In the genomic region with DNA sequence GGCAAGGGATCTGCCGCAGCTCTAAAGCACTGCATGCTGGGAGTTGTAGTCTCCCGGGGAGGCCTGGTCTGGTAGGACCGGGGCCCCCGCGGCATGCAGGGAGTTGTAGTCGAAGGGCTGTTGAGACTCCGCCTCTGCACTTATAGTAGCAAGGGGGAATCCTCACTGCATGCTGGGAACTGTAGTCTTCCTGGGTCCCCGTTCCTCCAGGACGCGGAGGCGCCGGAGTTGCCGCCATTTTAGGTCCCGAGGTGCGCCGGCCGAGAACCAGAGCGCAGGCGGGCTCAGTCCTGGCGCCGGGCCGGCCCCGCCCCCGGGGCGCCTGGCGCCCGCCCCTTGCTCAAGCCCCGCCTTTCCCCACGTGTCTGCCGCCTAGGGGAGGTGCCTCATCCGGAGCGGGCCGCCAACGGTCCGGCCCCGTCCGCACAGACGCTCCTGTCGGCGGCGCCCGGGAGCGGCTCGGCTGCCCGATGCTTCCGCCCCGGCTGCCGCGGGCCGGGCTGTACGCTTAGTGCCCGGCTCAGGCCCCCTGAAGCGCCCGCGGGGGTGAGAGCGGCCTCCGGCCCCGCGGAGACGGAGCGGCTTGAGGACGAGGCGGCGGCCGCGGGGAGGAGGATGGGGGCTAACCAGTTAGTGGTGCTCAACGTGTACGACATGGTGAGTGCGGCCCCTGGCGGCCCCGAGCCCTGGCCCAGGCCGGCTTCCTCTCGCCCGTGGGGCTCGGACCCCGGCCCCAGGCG, we compare ENCODE assay signal across 8 cellular contexts. TPM values are rescaled to one million over a fixed set of nuclear protein-coding genes. Genes with fewer than 3 reads are reported as not detected.
DNase-seq lines count a peak whose midpoint lies in the region; ATAC-seq, FAIRE-seq and TF ChIP-seq lines count a peak whose summit lies in the region.

Gene DESI2, plus strand, starts transcription at position 428 of the 740 bp plus-strand sequence. Its CDS starts 188 bp downstream, at position 616.

- H2AFZ ChIP-seq in H1 (ENCODE audit: low read length) (peak within 1 kb of the TSS; percentile 47; the same call in 1 of the 2 replicates), mesenchymal stem cell (ENCODE audit: low read depth, low read length) (peak within 1 kb of the TSS; percentile 63)

- H3K56ac ChIP-seq in H1 (replicated peaks; ENCODE audit: insufficient read length, low read depth, low read length): peak within 1 kb of the TSS; percentile 55

- H3K79me2 ChIP-seq in H1 (ENCODE audit: control insufficient read depth in 1 of 2, insufficient read depth in 2 of 2, low read length in 2 of 2): peaks cover 25 to 46% of the 10 kb centered on the region in 2 experiments

- no peaks in the 10 kb centered on the region for H3K9me3 ChIP-seq in H1 (ENCODE audit: insufficient read depth in 2 of 2, low read depth in 1 of 2, low read length in 1 of 2)
- no peaks in the 10 kb centered on the region for H3K9me3 ChIP-seq in mesenchymal stem cell (ENCODE audit: control insufficient read depth, low read length)

- peaks cover 7% of the 10 kb centered on the region for H3K4me1 Mint-ChIP-seq in Calu3 (ENCODE audit: low read depth, unreplicated experiment)

- H3K79me1 ChIP-seq in H1 (ENCODE audit: low read depth, low read length) (no peaks in the 10 kb centered on the region), mesenchymal stem cell (replicated peaks; ENCODE audit: low read length, poor library complexity, severe bottlenecking) (peaks cover 6% of the 10 kb centered on the region)

- H3K9ac ChIP-seq in H1 (replicated peaks in 1 of 4; ENCODE audit: extremely low read depth in 1 of 4, low read depth in 3 of 4, low read length in 3 of 4) (peak within 1 kb of the TSS; percentile 75 to 88 (median 82)), mesenchymal stem cell (ENCODE audit: low read length) (peak within 1 kb of the TSS; percentile 95)

- CTCF ChIA-PET in Calu3 (lab: Charles Lee) (interaction anchor here (0.8 to 1.2 kb wide), 5 partner anchors 29 to 182 kb away, joined by 3 to 8 read pairs (median 4); no protein-coding TSS in a partner anchor), H1 (lab: Charles Lee; ENCODE audit: partially characterized antibody) (interaction anchor here (0.7 to 4.4 kb wide), 7 partner anchors 10 to 143 kb away, joined by 3 to 20 read pairs (median 4); no protein-coding TSS in a partner anchor)

- H3K18ac ChIP-seq in H1 (ENCODE audit: extremely low read depth, low read length) (peak within 1 kb of the TSS; percentile 88), mesenchymal stem cell (ENCODE audit: low read depth in 1 of 2, low read length in 2 of 2) (peak within 1 kb of the TSS; percentile 67 to 83)

- no peak within 1 kb of the TSS for H3K23ac ChIP-seq in H1 (ENCODE audit: insufficient read length)
- H3K23ac ChIP-seq in mesenchymal stem cell (ENCODE audit: low read length in 2 of 2): peak within 1 kb of the TSS in 1 of 2 experiments; percentile 92

- H2AK5ac ChIP-seq in H1 (ENCODE audit: low read depth, low read length) (peak within 1 kb of the TSS; percentile 59; the same call in 1 of the 2 replicates), mesenchymal stem cell (ENCODE audit: low read length, severe bottlenecking) (no peak within 1 kb of the TSS)

- DNase-seq in Calu3 (peak; percentile 98), HUDEP-2 (lab: John Stamatoyannopoulos, UW; ENCODE audit: unreplicated experiment in 76 of 76) (peak in 75 of 76 experiments; percentile 79 to 98 (median 94)), NOMO-1 treated with dmso at 0.1 percent for 144 hours (lab: John Stamatoyannopoulos, UW; ENCODE audit: unreplicated experiment) (peak; percentile 94), H1 (ENCODE audit: low read depth in 1 of 2, low spot score in 2 of 2) (peak; percentile 95 to 98), mesenchymal stem cell (peak; percentile 100)
- peak; percentile 77 to 94 (median 87) for DNase-seq in activated CD8-positive, alpha-beta memory T cell treated with anti-CD3 and anti-CD28 coated beads for 48 hours (ENCODE audit: low read depth in 2 of 3, low spot score in 2 of 3)
- DNase-seq in stimulated activated CD8-positive, alpha-beta memory T cell treated with anti-CD3 and anti-CD28 coated beads, Interleukin-12 subunit alpha, Interleukin-12 subunit beta, amount 100 ng/mL, for 4 hours (ENCODE audit: low read depth): peak; percentile 96

- POLR2A ChIA-PET in H1 (lab: Charles Lee; ENCODE audit: partially characterized antibody): interaction anchor here (0.6 to 1.7 kb wide), 23 partner anchors 8 to 202 kb away, joined by 3 to 8 read pairs (median 4); partner anchors contain the start of genes CATSPERE and COX20

- H4K91ac ChIP-seq in H1 (replicated peaks; ENCODE audit: insufficient read length, low read length): peak within 1 kb of the TSS; percentile 22
- H4K91ac ChIP-seq in mesenchymal stem cell (ENCODE audit: low read length): peak within 1 kb of the TSS; percentile 18

- H3K36me3 Mint-ChIP-seq in Calu3 (ENCODE audit: insufficient read depth, unreplicated experiment): no peaks in the 10 kb centered on the region

- peak within 1 kb of the TSS; percentile 74 for H3K27ac ChIP-seq in H1 (ENCODE audit: low read depth, low read length)
- no peak within 1 kb of the TSS for H3K27ac ChIP-seq in mesenchymal stem cell (ENCODE audit: low read length, poor library complexity, severe bottlenecking)

- peak within 1 kb of the TSS; percentile 30 for H3K4ac ChIP-seq in H1 (replicated peaks; ENCODE audit: insufficient read length, low read depth, low read length)
- H3K4ac ChIP-seq in mesenchymal stem cell (ENCODE audit: low read depth in 1 of 2, low read length in 2 of 2): peak within 1 kb of the TSS; percentile 46 to 80

- FAIRE-seq in H1 (lab: Jason Lieb, UNC): peak; percentile 81

- peaks cover 0 to 15% (median 4%) of the 10 kb centered on the region in 4 experiments; a peak in 2 of 8 replicates for H3K36me3 ChIP-seq in H1 (ENCODE audit: control insufficient read depth in 2 of 4, insufficient read depth in 4 of 4, low read length in 3 of 4)
- peaks cover 0 to 6% of the 10 kb centered on the region in 2 experiments for H3K36me3 ChIP-seq in mesenchymal stem cell (ENCODE audit: control insufficient read depth in 1 of 2, insufficient read depth in 2 of 2, low read depth in 1 of 2, low read length in 2 of 2)

- H2BK20ac ChIP-seq in H1 (ENCODE audit: low read length): peak within 1 kb of the TSS; percentile 9; the same call in 1 of the 2 replicates

- H3K27me3 Mint-ChIP-seq in Calu3 (ENCODE audit: unreplicated experiment): peaks cover 20% of the 10 kb centered on the region

- H3K27ac Mint-ChIP-seq in Calu3 (ENCODE audit: unreplicated experiment): no peak within 1 kb of the TSS

- H2BK15ac ChIP-seq in H1 (ENCODE audit: low read length): peak within 1 kb of the TSS; percentile 11; the same call in 1 of the 2 replicates
- peak within 1 kb of the TSS; percentile 60 for H2BK15ac ChIP-seq in mesenchymal stem cell (ENCODE audit: low read depth, poor library complexity, severe bottlenecking)

- H4K8ac ChIP-seq in H1 (ENCODE audit: extremely low read depth, insufficient read depth, low read length) (peak within 1 kb of the TSS; percentile 83; the same call in 1 of the 2 replicates), mesenchymal stem cell (ENCODE audit: low read length) (peak within 1 kb of the TSS; percentile 20)

- peaks cover 1 to 5% of the 10 kb centered on the region in 2 experiments for H4K20me1 ChIP-seq in H1 (replicated peaks in 1 of 2; ENCODE audit: control insufficient read depth in 1 of 2, insufficient read depth in 2 of 2, low read length in 2 of 2)

- H3K14ac ChIP-seq in H1 (ENCODE audit: insufficient read length): peak within 1 kb of the TSS; percentile 37
- peak within 1 kb of the TSS in 1 of 2 experiments; percentile 95 for H3K14ac ChIP-seq in mesenchymal stem cell (ENCODE audit: low read length in 2 of 2)

- intact Hi-C loops in Calu3 (cut with micrococcal nuclease; ENCODE audit: unreplicated experiment): loop anchor here (10.0 kb wide), 1 partner anchor 198 kb away; the partner anchor contains the start of gene ADSS2

- no peak within 1 kb of the TSS for H3K4me3 Mint-ChIP-seq in Calu3 (ENCODE audit: low read depth, unreplicated experiment)

- BruUV-seq in Calu3 (replicated peaks; lab: Mats Ljungman, UMichigan): no TSS peak

- no peaks in the 10 kb centered on the region for H3K9me3 Mint-ChIP-seq in Calu3 (ENCODE audit: low read depth, unreplicated experiment)

- H3K4me3 ChIP-seq in H1 (ENCODE audit: extremely low read depth in 1 of 4, insufficient read depth in 2 of 4, low read depth in 3 of 4, low read length in 4 of 4): peak within 1 kb of the TSS; percentile 76 to 89 (median 88)
- peak within 1 kb of the TSS; percentile 77 to 96 for H3K4me3 ChIP-seq in mesenchymal stem cell (ENCODE audit: insufficient read depth in 1 of 2, low read depth in 1 of 2, low read length in 2 of 2)

- TF ChIP-seq EP300 in H1 (IDR thresholded peaks at IDR 0.05; ENCODE audit: borderline replicate concordance in 1 of 2, low read depth in 2 of 2, low read length in 2 of 2): no peak

- peaks cover 2% of the 10 kb centered on the region; the same call in 1 of the 2 replicates for H3K23me2 ChIP-seq in H1 (ENCODE audit: low read depth, low read length)

- H2BK120ac ChIP-seq in H1 (replicated peaks; ENCODE audit: low read depth, low read length) (peak within 1 kb of the TSS; percentile 93), mesenchymal stem cell (ENCODE audit: low read depth, low read length) (no peak within 1 kb of the TSS)

- peak; percentile 87 to 93 for TF ChIP-seq POLR2A in H1 (IDR thresholded peaks at IDR 0.05; ENCODE audit: control extremely low read depth in 1 of 2, low read depth in 2 of 2, low read length in 2 of 2)

- peak within 1 kb of the TSS; percentile 84 for H2BK12ac ChIP-seq in H1 (ENCODE audit: low read depth, low read length)
- H2BK12ac ChIP-seq in mesenchymal stem cell (ENCODE audit: low read length in 2 of 2): peak within 1 kb of the TSS in 1 of 2 experiments; percentile 64

- H2BK5ac ChIP-seq in H1 (ENCODE audit: low read depth, low read length): peak within 1 kb of the TSS; percentile 90
- H2BK5ac ChIP-seq in mesenchymal stem cell (ENCODE audit: low read depth, low read length, poor library complexity, severe bottlenecking): no peak within 1 kb of the TSS

- H3K4me1 ChIP-seq in H1 (replicated peaks in 1 of 4; ENCODE audit: control insufficient read depth in 3 of 4, insufficient read depth in 4 of 4, low read length in 3 of 4) (peaks cover 2 to 14% (median 11%) of the 10 kb centered on the region in 4 experiments; a peak in 6 of 7 replicates), mesenchymal stem cell (ENCODE audit: control insufficient read depth, insufficient read depth, low read depth, low read length) (no peaks in the 10 kb centered on the region)

- H3K27me3 ChIP-seq in H1 (replicated peaks in 1 of 4; ENCODE audit: control insufficient read depth in 3 of 4, extremely low read depth in 1 of 4, insufficient read depth in 3 of 4, low read length in 3 of 4) (no peaks in the 10 kb centered on the region), mesenchymal stem cell (ENCODE audit: control insufficient read depth in 1 of 2, insufficient read depth in 1 of 2, low read length in 2 of 2) (no peaks in the 10 kb centered on the region)

- TF ChIP-seq RAD21 in H1 (IDR thresholded peaks at IDR 0.05 in 1 of 2, conservative IDR thresholded peaks at IDR 0.05 in 1 of 2; ENCODE audit: low read depth in 2 of 2, low read length in 2 of 2): peak; percentile 31 to 32; a peak in 3 of 4 replicates

- 0% methylated on average over 50 of the region's 77 CpGs; no CpG with 5 or more reads in 1 of the 2 experiments for WGBS in H1 (ENCODE audit: extremely low coverage in 1 of 2, insufficient coverage in 1 of 2, insufficient read length in 1 of 2, insufficient replicate concordance in 2 of 2, low coverage in 1 of 2, low lambda C conversion rate in 2 of 2, missing lambda C conversion rate in 1 of 2), 2 experiments
- under 1% methylated on average over 52 of the region's 77 CpGs for WGBS in mesenchymal stem cell

- H3K4me2 ChIP-seq in H1 (ENCODE audit: insufficient read depth in 1 of 2, low read depth in 2 of 2, low read length in 2 of 2) (peak within 1 kb of the TSS; percentile 74 to 95), mesenchymal stem cell (ENCODE audit: low read length, poor library complexity, severe bottlenecking) (peak within 1 kb of the TSS; percentile 91)

- peak; percentile 94 for ATAC-seq in GM21381 (IDR thresholded peaks at IDR 0.05; ENCODE audit: unreplicated experiment)

- TF ChIP-seq CTCF in Calu3 (IDR thresholded peaks at IDR 0.05; ENCODE audit: unreplicated experiment) (peak; percentile 77), H1 (IDR thresholded peaks at IDR 0.05; ENCODE audit: control extremely low read depth in 1 of 3, insufficient read depth in 1 of 3, low read depth in 1 of 3, low read length in 3 of 3) (peak; percentile 3 to 38 (median 31); a peak in 3 of 4 replicates)

- H4K5ac ChIP-seq in H1 (ENCODE audit: insufficient read length, low read depth, low read length): peak within 1 kb of the TSS; percentile 95

RNA-seq across cellular contexts. Expression of gene DESI2, which starts in this region (rescaled TPM):
- total RNA-seq in Calu3 (2022): 29.8 and 39.1 TPM in 2 replicates
- total RNA-seq in H1 (2021; fragmentation: NEBNext Ultra II Directional; extraction: Animal tissue kit (Norgen Biotek cat#: 25700)): 105 and 110 TPM in 2 replicates
- 36.1 and 54.0 TPM in 2 replicates for polyA plus RNA-seq in H1 (2011; rRNA removed)
- polyA plus RNA-seq in H1 (2011; cell fraction: cytosol; rRNA removed): 48.2 TPM
- 38.4 TPM for polyA plus RNA-seq in H1 (2011; cell fraction: nucleus; rRNA removed)
- 43.5 to 72.3 TPM (median 47.2 TPM) in 4 replicates for polyA plus RNA-seq in H1 (2012, experiment 1 of 2)
- polyA plus RNA-seq in H1 (2012, experiment 2 of 2): 13.5 TPM
- 41.5 TPM for polyA plus RNA-seq in H1 (2013, experiment 1 of 2)
- polyA plus RNA-seq in H1 (2013, experiment 2 of 2): 43.0 TPM
- polyA minus RNA-seq in H1 (2011; rRNA and poly(A)+ RNA removed): 92.4 and 110 TPM in 2 replicates
- 57.2 TPM for polyA minus RNA-seq in H1 (2011; cell fraction: cytosol; rRNA and poly(A)+ RNA removed)
- 71.3 TPM for polyA minus RNA-seq in H1 (2011; cell fraction: nucleus; rRNA and poly(A)+ RNA removed)
- 29.9 TPM for polyA plus RNA-seq in mesenchymal stem cell (2013, experiment 1 of 2)
- 29.7 TPM for polyA plus RNA-seq in mesenchymal stem cell (2013, experiment 2 of 2)
